ENCODE assay signal across 21 cellular contexts in the genomic region with DNA sequence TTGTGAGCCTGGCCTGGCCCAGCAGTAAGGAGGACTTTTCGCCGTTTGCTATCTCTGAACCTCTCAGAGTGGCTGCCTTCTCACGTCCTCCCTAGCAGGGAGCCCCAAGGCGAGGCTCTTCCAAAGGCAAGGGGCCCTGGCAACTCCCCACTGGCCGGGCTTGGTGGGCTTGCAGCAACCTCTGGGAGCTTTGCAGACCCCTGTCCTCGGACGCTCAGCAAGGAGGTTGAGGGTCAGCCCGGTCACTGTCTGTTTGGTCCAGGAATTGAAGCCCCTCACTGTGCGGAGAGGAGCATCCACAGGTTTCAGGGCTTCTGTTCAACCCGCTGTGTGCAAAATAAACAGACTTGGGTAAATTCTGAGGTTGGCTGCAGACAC. TPM values are rescaled to one million over a fixed set of nuclear protein-coding genes. Genes with fewer than 3 reads are reported as not detected.
DNase-seq lines count a peak whose midpoint lies in the region; ATAC-seq and TF ChIP-seq lines count a peak whose summit lies in the region.
"Had no signal": no experiment of that assay in that cellular context is flagged by ENCODE, and none has a peak within 500 bp of the region (broad histone marks: within the 10 kb centered on the region; RNA-seq: fewer than 3 reads in every experiment).

No MANE protein-coding gene starts in this region.

- H3K36me3 ChIP-seq in left ventricle myocardium inferior: no peaks in the 10 kb centered on the region
- H3K36me3 ChIP-seq in OCI-LY7 (ENCODE audit: insufficient read depth, low read length): no peaks in the 10 kb centered on the region
- no peaks in the 10 kb centered on the region for H3K36me3 ChIP-seq in neutrophil
- H3K36me3 ChIP-seq in CD4-positive, alpha-beta memory T cell (ENCODE audit: insufficient read depth, low read length): no peaks in the 10 kb centered on the region
- H3K36me3 ChIP-seq in adrenal gland (replicated peaks in 1 of 2): no peaks in the 10 kb centered on the region

- H3K79me2 ChIP-seq in OCI-LY7 (ENCODE audit: insufficient read depth, low read depth, low read length): no peaks in the 10 kb centered on the region

- H3K27me3 ChIP-seq in left ventricle myocardium inferior (ENCODE audit: low read depth) (peaks cover 87% of the 10 kb centered on the region), neutrophil (peaks cover 15% of the 10 kb centered on the region), adrenal gland (no peaks in the 10 kb centered on the region)
- no peaks in the 10 kb centered on the region for H3K27me3 ChIP-seq in CD4-positive, alpha-beta memory T cell (ENCODE audit: insufficient read depth, low read length)

- no TSS peak for BruUV-seq in OCI-LY7 (replicated peaks; lab: Mats Ljungman, UMichigan)

- H3K4me3 ChIP-seq in left ventricle myocardium inferior (no peak overlapping the region), OCI-LY7 (ENCODE audit: low read depth, low read length, poor library complexity, severe bottlenecking) (no peak overlapping the region), neutrophil (ENCODE audit: low read depth in 1 of 2, low read length in 1 of 2) (no peak overlapping the region), adrenal gland (no peak overlapping the region)
- H3K4me3 ChIP-seq in CD4-positive, alpha-beta memory T cell (ENCODE audit: low read length in 2 of 2): no peak overlapping the region
- H3K4me3 ChIP-seq: A549, GM12878, GM23338, K562 had no signal

- intact Hi-C loops in Right ventricle myocardium inferior (cut with DNase I) (no loop called here), left ventricle myocardium inferior (cut with micrococcal nuclease) (no loop called here), OCI-LY7 (cut with micrococcal nuclease; ENCODE audit: unreplicated experiment) (no loop called here), adrenal gland (cut with DNase I) (no loop called here)
- intact Hi-C loops in CD4-positive, alpha-beta memory T cell (cut with micrococcal nuclease): no loop called here

- TF ChIP-seq POLR2A in GM18505 (IDR thresholded peaks at IDR 0.05; ENCODE audit: borderline replicate concordance, extremely low read depth, insufficient read depth, insufficient read length): no peak
- TF ChIP-seq POLR2A in adrenal gland (IDR thresholded peaks at IDR 0.05): no peak

- no peaks in the 10 kb centered on the region for H4K20me1 ChIP-seq in OCI-LY7 (ENCODE audit: insufficient read depth, low read length)

- no peaks in the 10 kb centered on the region for H3K4me1 Mint-ChIP-seq in CD4-positive, alpha-beta memory T cell

- peak overlapping the region; percentile 52 for H3K4me2 ChIP-seq in OCI-LY7 (ENCODE audit: low read length)
- H3K4me2 ChIP-seq: A549, GM23338 had no signal

- H3K4me1 ChIP-seq in left ventricle myocardium inferior: peaks cover 10% of the 10 kb centered on the region
- H3K4me1 ChIP-seq in OCI-LY7 (ENCODE audit: insufficient read depth, low read length, poor library complexity, severe bottlenecking): peaks cover 34% of the 10 kb centered on the region
- H3K4me1 ChIP-seq in neutrophil (ENCODE audit: control insufficient read depth in 1 of 2, insufficient read depth in 1 of 2, low read depth in 1 of 2, low read length in 1 of 2): peaks cover 9 to 11% of the 10 kb centered on the region in 2 experiments
- H3K4me1 ChIP-seq in CD4-positive, alpha-beta memory T cell (ENCODE audit: insufficient read depth, low read length): no peaks in the 10 kb centered on the region
- no peaks in the 10 kb centered on the region for H3K4me1 ChIP-seq in adrenal gland (replicated peaks in 1 of 2)
- H3K4me1 ChIP-seq: A549 had no signal

- peak; percentile 8 for ATAC-seq in Right ventricle myocardium inferior
- ATAC-seq in GM18505 (IDR thresholded peaks at IDR 0.05; ENCODE audit: unreplicated experiment): no peak
- ATAC-seq: A549; CD8-positive, alpha-beta T cell; GM12878; GM23338; K562 had no signal

- H3K27ac Mint-ChIP-seq in CD4-positive, alpha-beta memory T cell: no peak overlapping the region
- H3K27ac Mint-ChIP-seq: CD8-positive, alpha-beta T cell; GM23338 had no signal

- H3K4me3 Mint-ChIP-seq in CD4-positive, alpha-beta memory T cell: no peak overlapping the region
- H3K4me3 Mint-ChIP-seq: CD8-positive, alpha-beta T cell; GM23338 had no signal

- POLR2A ChIA-PET in OCI-LY7 (lab: Charles Lee): interaction anchor here (0.6 to 1.7 kb wide), 5 partner anchors 11 to 34 kb away, joined by 3 to 5 read pairs (median 3); no protein-coding TSS in a partner anchor
- POLR2A ChIA-PET in CD4-positive, alpha-beta memory T cell (lab: Charles Lee; ENCODE audit: partially characterized antibody): no interaction called here

- H3K36me3 Mint-ChIP-seq in CD4-positive, alpha-beta memory T cell: no peaks in the 10 kb centered on the region
- H3K36me3 Mint-ChIP-seq: CD14-positive monocyte; CD8-positive, alpha-beta T cell had no signal

- no peaks in the 10 kb centered on the region for H3K9me3 Mint-ChIP-seq in CD4-positive, alpha-beta memory T cell
- H3K9me3 Mint-ChIP-seq: CD14-positive monocyte; CD8-positive, alpha-beta T cell; GM23338 had no signal

- no peaks in the 10 kb centered on the region for H3K9me2 ChIP-seq in OCI-LY7 (ENCODE audit: insufficient read depth, low read length)

- CTCF ChIA-PET in OCI-LY7 (lab: Charles Lee; ENCODE audit: unreplicated experiment): no interaction called here
- CTCF ChIA-PET in CD4-positive, alpha-beta memory T cell (lab: Charles Lee; ENCODE audit: partially characterized antibody): no interaction called here

- H3K27ac ChIP-seq in left ventricle myocardium inferior (replicated peaks) (no peak overlapping the region), OCI-LY7 (ENCODE audit: low read depth, low read length, poor library complexity, severe bottlenecking) (no peak overlapping the region), neutrophil (peak overlapping the region; percentile 36), adrenal gland (no peak overlapping the region)
- no peak overlapping the region for H3K27ac ChIP-seq in CD4-positive, alpha-beta memory T cell (ENCODE audit: low read depth, low read length)
- H3K27ac ChIP-seq: 22Rv1, A549, HL-60 had no signal

- TF ChIP-seq CTCF in left ventricle myocardium inferior (IDR thresholded peaks at IDR 0.05; ENCODE audit: borderline replicate concordance) (no peak), OCI-LY7 (conservative IDR thresholded peaks at IDR 0.05; ENCODE audit: low read length) (no peak), neutrophil (IDR thresholded peaks at IDR 0.05) (no peak), adrenal gland (IDR thresholded peaks at IDR 0.05) (no peak)

- H3K27me3 Mint-ChIP-seq in CD4-positive, alpha-beta memory T cell: peaks cover 0 to 18% of the 10 kb centered on the region in 2 donors

- H2AFZ ChIP-seq in OCI-LY7 (ENCODE audit: low read length): peak overlapping the region; percentile 82; the same call in 1 of the 2 replicates
- H2AFZ ChIP-seq: GM23338 had no signal

- WGBS in adrenal gland, 4 donors: 39 to 68% (median 59%) methylated on average over 7 to 10 of the region's 10 CpGs

- no peak for DNase-seq in Right ventricle myocardium inferior (ENCODE audit: missing footprints)
- DNase-seq in left ventricle myocardium inferior: no peak
- no peak for DNase-seq in OCI-LY7 (ENCODE audit: low spot score)
- DNase-seq in CD4-positive, alpha-beta memory T cell: no peak
- no peak for DNase-seq in adrenal gland
- DNase-seq: Calu3; CD8-positive, alpha-beta T cell; EL; HCEC 1CT had no signal

- H3K9me3 ChIP-seq in left ventricle myocardium inferior (replicated peaks) (no peaks in the 10 kb centered on the region), OCI-LY7 (ENCODE audit: low read length) (no peaks in the 10 kb centered on the region), neutrophil (no peaks in the 10 kb centered on the region), adrenal gland (replicated peaks in 1 of 3) (no peaks in the 10 kb centered on the region)
- no peaks in the 10 kb centered on the region for H3K9me3 ChIP-seq in CD4-positive, alpha-beta memory T cell (ENCODE audit: control insufficient read depth in 1 of 2, low read length in 2 of 2)
- H3K9me3 ChIP-seq: A549 had no signal

RNA-seq across cellular contexts. Expression of a gene that starts 28.2 kb away (rescaled TPM):
- total RNA-seq in Right ventricle myocardium inferior (not detected), left ventricle myocardium inferior (not detected), OCI-LY7 (2022) (4.2 and 5.3 TPM in 2 replicates), adrenal gland (not detected)
- total RNA-seq in OCI-LY7 (2014; rRNA removed; shearing (Covaris generic)): 0.44 and 1.0 TPM in 2 replicates
- total RNA-seq in CD4-positive, alpha-beta memory T cell: not detected
- polyA plus RNA-seq in CD4-positive, alpha-beta memory T cell: not detected
- polyA plus RNA-seq in adrenal gland: not detected
- total RNA-seq: Calu3; CD8-positive, alpha-beta T cell; G401; GM12878; GM23338; HT1080; K562 had no signal
- polyA plus RNA-seq: A549, BJ, CD14-positive monocyte, K562 had no signal
